ENCODE assay signal across 23 cellular contexts in genomic region chr1:54976747-54977146, GRCh38. TPM values are rescaled to one million over a fixed set of nuclear protein-coding genes. Genes with fewer than 3 reads are reported as not detected.
A peak's percentile ranks its signal among the peaks of the same experiment; 100 is the strongest.
DNase-seq lines count a peak whose midpoint lies in the region; ATAC-seq and TF ChIP-seq lines count a peak whose summit lies in the region.
"Had no signal": no experiment of that assay in that cellular context is flagged by ENCODE, and none has a peak within 500 bp of the region (broad histone marks: within the 10 kb centered on the region; RNA-seq: fewer than 3 reads in every experiment).

No MANE protein-coding gene starts in this region.

- H3K4me1 ChIP-seq in trophoblast cell (ENCODE audit: control insufficient read depth in 1 of 2, insufficient read depth in 2 of 2, low read length in 2 of 2), result peaks cover 9 to 17% of the 10 kb centered on the region in 2 experiments
- H3K4me1 ChIP-seq: colonic mucosa, upper lobe of right lung had no signal

- H3K9ac ChIP-seq in trophoblast cell (ENCODE audit: low read length), result no peak overlapping the region

- H3K27ac ChIP-seq in RWPE1 (peak overlapping the region; percentile 49), trophoblast cell (ENCODE audit: low read depth, low read length) (no peak overlapping the region)
- H3K27ac ChIP-seq: C4-2B, colonic mucosa, upper lobe of right lung had no signal

- H3K4me2 ChIP-seq in trophoblast cell (ENCODE audit: low read length), result no peak overlapping the region

- H2AK5ac ChIP-seq in trophoblast cell (ENCODE audit: low read length), result peak overlapping the region; percentile 78

- no peak overlapping the region for H3K18ac ChIP-seq in trophoblast cell (ENCODE audit: low read length)

- H2BK12ac ChIP-seq in trophoblast cell (ENCODE audit: low read length), result no peak overlapping the region

- H3K79me1 ChIP-seq in trophoblast cell (ENCODE audit: low read length), result peaks cover 2% of the 10 kb centered on the region

- no peaks in the 10 kb centered on the region for H3K79me2 ChIP-seq in trophoblast cell (ENCODE audit: control insufficient read depth, insufficient read depth, low read length, poor library complexity)

- no peak for ATAC-seq in HG02571 (IDR thresholded peaks at IDR 0.05; ENCODE audit: unreplicated experiment)
- no peak for ATAC-seq in GM21390 (IDR thresholded peaks at IDR 0.05; ENCODE audit: unreplicated experiment)
- ATAC-seq: activated CD4-positive, CD25-positive, alpha-beta regulatory T cell treated with anti-CD3 and anti-CD28 coated beads, Interleukin-2, amount 50 U/mL, for 24 hours; activated CD8-positive, alpha-beta T cell treated with anti-CD3 and anti-CD28 coated beads, Interleukin-2, amount 10 ng/mL, durations not matched to agents 7 days and 5 days; HepG2; right cardiac atrium; stimulated activated naive CD8-positive, alpha-beta T cell treated with anti-CD3 and anti-CD28 coated beads, Interleukin-15, amount 100 ng/mL, for 72 hours; upper lobe of right lung had no signal

- POLR2A ChIA-PET in RWPE1 (lab: Yijun Ruan, JAX; ENCODE audit: low non-redundant PET), result no interaction called here

- no peak overlapping the region for H2AFZ ChIP-seq in trophoblast cell (ENCODE audit: insufficient read depth, low read length, poor library complexity)

- H3K14ac ChIP-seq in trophoblast cell (ENCODE audit: low read length), result no peak overlapping the region

- peak; percentile 3 for DNase-seq in GM10266 (ENCODE audit: extremely low spot score)
- peak; percentile 14 for DNase-seq in NCI-H1105 (lab: John Stamatoyannopoulos, UW)
- no peak for DNase-seq in RWPE1 (ENCODE audit: low spot score)
- no peak for DNase-seq in trophoblast cell
- no peak for DNase-seq in head of caudate nucleus
- DNase-seq: activated CD8-positive, alpha-beta T cell treated with anti-CD3 and anti-CD28 coated beads, Interleukin-2, amount 10 ng/mL, durations not matched to agents 7 days and 5 days; colonic mucosa; GOT3; mesenchymal stem cell; naive B cell; NCI-H1694 treated with DMSO at 0.1 percent for 48 hours; NCI-H524 treated with DMSO at 0.1 percent for 48 hours; right cardiac atrium; SHP77; stimulated activated naive CD8-positive, alpha-beta T cell treated with anti-CD3 and anti-CD28 coated beads, Interleukin-15, amount 100 ng/mL, for 72 hours; SW 1271; upper lobe of right lung had no signal

- no peak overlapping the region for H3K4me3 ChIP-seq in trophoblast cell (ENCODE audit: low read depth, low read length)
- H3K4me3 ChIP-seq: colonic mucosa, upper lobe of right lung had no signal

- no peak for TF ChIP-seq CTCF in GM10266 (IDR thresholded peaks at IDR 0.05; ENCODE audit: control insufficient read depth, insufficient read depth, low read depth, missing control alignments)
- TF ChIP-seq CTCF in RWPE1 (conservative IDR thresholded peaks at IDR 0.05; ENCODE audit: low read depth), result no peak

- H4K12ac ChIP-seq in trophoblast cell (ENCODE audit: low read depth, low read length), result no peak overlapping the region

- no peak overlapping the region for H3K23ac ChIP-seq in trophoblast cell (ENCODE audit: low read length)

- H3K4ac ChIP-seq in trophoblast cell (ENCODE audit: low read depth, low read length), result no peak overlapping the region

- CTCF ChIA-PET in RWPE1 (lab: Yijun Ruan, JAX), result no interaction called here

- H3K27me3 ChIP-seq in trophoblast cell (ENCODE audit: insufficient read depth, low read length), result peaks cover 14% of the 10 kb centered on the region
- H3K27me3 ChIP-seq: upper lobe of right lung had no signal

- no peak overlapping the region for H2BK120ac ChIP-seq in trophoblast cell (ENCODE audit: insufficient read depth, low read length, poor library complexity)

- no peaks in the 10 kb centered on the region for H3K36me3 ChIP-seq in trophoblast cell (ENCODE audit: control insufficient read depth in 1 of 2, insufficient read depth in 2 of 2, low read length in 2 of 2)
- H3K36me3 ChIP-seq: colonic mucosa, upper lobe of right lung had no signal

- H3K9me3 ChIP-seq in trophoblast cell (ENCODE audit: insufficient read depth, low read depth, low read length), result no peaks in the 10 kb centered on the region
- H3K9me3 ChIP-seq: colonic mucosa, upper lobe of right lung had no signal

- H4K8ac ChIP-seq in trophoblast cell (ENCODE audit: low read depth, low read length), result no peak overlapping the region

- no peak overlapping the region for H4K91ac ChIP-seq in trophoblast cell (ENCODE audit: low read depth, low read length)

- H2BK5ac ChIP-seq in trophoblast cell (ENCODE audit: low read depth, low read length, poor library complexity), result no peak overlapping the region

- intact Hi-C loops in head of caudate nucleus (cut with DNase I), result no loop called here

- no CpG with 5 or more reads among the region's 6 CpGs for WGBS in trophoblast cell (ENCODE audit: extremely low coverage, insufficient coverage, insufficient read length)

RNA-seq across cellular contexts. Expression of gene TMEM61, which starts 3.7 kb away (rescaled TPM):
- polyA plus RNA-seq in trophoblast cell (2013), result 0.18 and 0.19 TPM in 2 replicates
- polyA plus RNA-seq: fibroblast of lung, HepG2 had no signal

RNA-seq across cellular contexts. Expression of gene BSND, which starts 22.0 kb away (rescaled TPM):
- polyA plus RNA-seq in trophoblast cell (2013), result 0.01 TPM in 2 replicates
- polyA plus RNA-seq: fibroblast of lung, HepG2, right cardiac atrium had no signal

Comparison
In these comparisons a context has a peak if more than half of its experiments do, and no peak if none do; other contexts are left out.
1. DNase-seq: peak in GM10266 (single experiment) and NCI-H1105 (single experiment); none in RWPE1 (single experiment), trophoblast cell (0 of 2) and head of caudate nucleus (0 of 42).